ENCODE assay signal across 3 cellular contexts in genomic region chr1:230313453-230314141, GRCh38.
A peak's percentile ranks its signal among the peaks of the same experiment; 100 is the strongest.
TF ChIP-seq lines count a peak whose summit lies in the region.

No MANE protein-coding gene starts in this region.

TF ChIP-seq in HEK293, 187 proteins besides CTCF, POLR2A, EP300 and RAD21:
- TF ChIP-seq ELK4 (IDR thresholded peaks at IDR 0.05; ENCODE audit: borderline replicate concordance, low read depth, low read length) (no peak), ZNF121 (tag by site-specific recombination; IDR thresholded peaks at IDR 0.05) (peak; percentile 66; the same call in 1 of the 2 replicates)
TF ChIP-seq in HEK293: peak in this region for 1.

TF ChIP-seq in K562, 482 proteins besides CTCF, POLR2A, EP300 and RAD21:
- TF ChIP-seq ZNF121 (CRISPR knock-in tag; conservative IDR thresholded peaks at IDR 0.05) (peak; percentile 28; the same call in 1 of the 2 replicates), PRDM10 (IDR thresholded peaks at IDR 0.05; ENCODE audit: partially characterized antibody) (no peak)
TF ChIP-seq in K562: peak in this region for 1.

TF ChIP-seq in H1, 55 proteins besides CTCF, POLR2A, EP300 and RAD21:
- TF ChIP-seq JUND (IDR thresholded peaks at IDR 0.05; ENCODE audit: low read length) = no peak
- 0 out of 2 replicates have a peak, but pooled peaks have one; percentile 38 for TF ChIP-seq KDM1A (IDR thresholded peaks at IDR 0.05; ENCODE audit: borderline replicate concordance, low read length)
